ENCODE assay signal across 8 cellular contexts in genomic region chr9:99222416-99223280, GRCh38. TPM values are rescaled to one million over a fixed set of nuclear protein-coding genes. Genes with fewer than 3 reads are reported as not detected.
DNase-seq lines count a peak whose midpoint lies in the region; ATAC-seq, FAIRE-seq and TF ChIP-seq lines count a peak whose summit lies in the region.

No MANE protein-coding gene starts in this region.

- POLR2A ChIA-PET in A549 (lab: Yijun Ruan, JAX), result interaction anchor here (0.5 to 1.8 kb wide), 10 partner anchors 9 to 1102 kb away, joined by 3 to 11 read pairs (median 6); no protein-coding TSS in a partner anchor

- TF ChIP-seq CTCF in A549 (IDR thresholded peaks at IDR 0.05) (no peak), astrocyte of the spinal cord (IDR thresholded peaks at IDR 0.05; ENCODE audit: low read depth, low read length) (no peak), testis (IDR thresholded peaks at IDR 0.05) (no peak)

- peaks cover 20% of the 10 kb centered on the region for H3K4me1 ChIP-seq in A549
- H3K4me1 ChIP-seq in testis, result peaks cover 19% of the 10 kb centered on the region

- FAIRE-seq in A549 (lab: Jason Lieb, UNC), result no peak

- ATAC-seq in A549 (peak; percentile 63 to 70; a peak in 4 of 6 replicates), GM18907 (IDR thresholded peaks at IDR 0.05; ENCODE audit: unreplicated experiment) (peak; percentile 36), HG03439 (IDR thresholded peaks at IDR 0.05; ENCODE audit: unreplicated experiment) (peak; percentile 21), left colon (peak; percentile 29)

- no peak for DNase-seq in A549 (ENCODE audit: low read depth in 1 of 2, low spot score in 1 of 2)
- no peak for DNase-seq in astrocyte of the spinal cord (ENCODE audit: low read depth, low spot score)
- DNase-seq in left colon, result no peak
- DNase-seq in testis, result no peak
- DNase-seq in stimulated activated CD4-positive, alpha-beta T cell treated with anti-CD3 and anti-CD28 coated beads, Interleukin-4, amount 100 ng/mL, for 1 hour, result no peak
- DNase-seq in ecto neural progenitor cell (ENCODE audit: low spot score), result no peak

- no peak for TF ChIP-seq RAD21 in A549 (conservative IDR thresholded peaks at IDR 0.05 in 1 of 2, IDR thresholded peaks at IDR 0.05 in 1 of 2)

- in situ Hi-C loops in astrocyte of the spinal cord (cut with HindIII; ENCODE audit: low sequenced_read_pairs), result no loop called here

- TF ChIP-seq POLR2A in A549 (IDR thresholded peaks at IDR 0.05; ENCODE audit: low read length) (no peak), testis (IDR thresholded peaks at IDR 0.05) (no peak)

- H3K27ac ChIP-seq in A549 (peak overlapping the region; percentile 91), testis (peak overlapping the region; percentile 92 to 95)

- peak overlapping the region; percentile 82 for H3K4me3 ChIP-seq in A549
- H3K4me3 ChIP-seq in astrocyte of the spinal cord (ENCODE audit: low read depth, low read length), result peak overlapping the region; percentile 94
- H3K4me3 ChIP-seq in testis, result peak overlapping the region; percentile 78 to 81

- 12% methylated on average over 25 of the region's 30 CpGs for WGBS in A549 (ENCODE audit: missing lambda C conversion rate)
- 4 to 5% methylated on average over 29 to 30 of the region's 30 CpGs for WGBS in testis, 2 donors

- no peak for TF ChIP-seq EP300 in A549 (IDR thresholded peaks at IDR 0.05)

- intact Hi-C loops in left colon (cut with DNase I, micrococcal nuclease), result no loop called here
- intact Hi-C loops in testis (cut with DNase I; ENCODE audit: low total_unique reads), result no loop called here

- peak overlapping the region; percentile 76 for H3K4me2 ChIP-seq in A549

- CTCF ChIA-PET in A549 (lab: Yijun Ruan, JAX), result interaction anchor here (0.6 to 2.2 kb wide), 6 partner anchors 9 to 1102 kb away, joined by 3 to 14 read pairs (median 4); no protein-coding TSS in a partner anchor

- no peaks in the 10 kb centered on the region for H3K27me3 ChIP-seq in testis

- no peaks in the 10 kb centered on the region for H3K9me3 ChIP-seq in A549
- H3K9me3 ChIP-seq in testis, result no peaks in the 10 kb centered on the region

- no peaks in the 10 kb centered on the region for H3K36me3 ChIP-seq in testis (ENCODE audit: low read depth, missing control alignments)

TF ChIP-seq in A549, 52 proteins besides CTCF, POLR2A, EP300 and RAD21:
- TF ChIP-seq PHF8 (IDR thresholded peaks at IDR 0.05; ENCODE audit: borderline replicate concordance, low read depth), result peak; percentile 56; the same call in 1 of the 2 replicates
- no peak for TF ChIP-seq CHD4 (IDR thresholded peaks at IDR 0.05; ENCODE audit: borderline replicate concordance)

RNA-seq across cellular contexts. Expression of gene SEC61B, which starts 0.6 kb away (rescaled TPM):
- polyA plus RNA-seq in A549 (2011; rRNA removed) (190 and 194 TPM in 2 replicates), A549 (2017; fragmentation: RNase III; extraction: RNeasy Plus Mini Kit Qiagen cat#74134 plus additional on column Dnase treatment) (274 to 284 TPM (median 275 TPM) in 3 replicates), testis (ENCODE audit: insufficient read depth, low read depth, low replicate concordance) (145 TPM)
- polyA plus RNA-seq in A549 (2012; cell fraction: cytosol; rRNA removed), result 183 and 195 TPM in 2 replicates
- polyA plus RNA-seq in A549 (2012; cell fraction: nucleus; rRNA removed), result 109 and 147 TPM in 2 replicates
- 35.7 and 38.6 TPM in 2 replicates for polyA minus RNA-seq in A549 (2011; rRNA and poly(A)+ RNA removed)
- total RNA-seq in left colon (100 to 1,000 TPM; 102 to 110 TPM), testis (10 to 100 TPM; 78.3 to 91.7 TPM)

RNA-seq across cellular contexts. Expression of gene ALG2, which starts 0.9 kb away (rescaled TPM):
- polyA plus RNA-seq in A549 (2011; rRNA removed), result 76.3 and 77.9 TPM in 2 replicates
- polyA plus RNA-seq in A549 (2012; cell fraction: cytosol; rRNA removed), result 25.9 and 32.9 TPM in 2 replicates
- polyA plus RNA-seq in A549 (2012; cell fraction: nucleus; rRNA removed), result 19.5 and 23.9 TPM in 2 replicates
- 26.1 to 26.6 TPM (median 26.2 TPM) in 3 replicates for polyA plus RNA-seq in A549 (2017; fragmentation: RNase III; extraction: RNeasy Plus Mini Kit Qiagen cat#74134 plus additional on column Dnase treatment)
- 32.8 and 33.5 TPM in 2 replicates for polyA minus RNA-seq in A549 (2011; rRNA and poly(A)+ RNA removed)
- 10 to 100 TPM; 28.5 to 34.2 TPM for total RNA-seq in left colon
- total RNA-seq in testis, result 10 to 100 TPM; 46.7 to 48.0 TPM
- polyA plus RNA-seq in testis (ENCODE audit: insufficient read depth, low read depth, low replicate concordance), result 37.9 TPM
